In the genomic region with DNA sequence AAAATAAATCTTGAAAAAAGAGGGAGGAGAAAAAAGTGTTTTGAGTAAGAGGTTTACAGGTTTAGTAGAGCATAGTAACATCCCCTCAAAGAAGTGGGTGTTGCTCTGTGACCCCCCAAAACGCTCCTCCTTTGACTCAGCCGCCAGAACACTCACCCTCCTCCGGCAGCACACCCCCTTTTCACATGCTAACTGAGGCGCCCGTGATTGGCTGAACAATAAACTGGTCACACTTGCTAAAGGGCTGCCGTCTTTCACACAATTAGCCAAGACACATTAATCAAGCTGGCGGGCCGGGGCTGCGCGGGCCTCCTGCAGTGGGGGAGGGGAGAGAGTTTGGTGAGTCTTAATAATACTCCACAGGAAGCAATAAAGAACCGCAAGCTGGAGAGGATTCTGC, we compare ENCODE assay signal across 8 cellular contexts. TPM values are rescaled to one million over a fixed set of nuclear protein-coding genes. Genes with fewer than 3 reads are reported as not detected.
DNase-seq lines count a peak whose midpoint lies in the region; ATAC-seq and TF ChIP-seq lines count a peak whose summit lies in the region.

No MANE protein-coding gene starts in this region.

- no peaks in the 10 kb centered on the region for H3K27me3 ChIP-seq in breast epithelium

- peak overlapping the region; percentile 51 for H3K4me3 Mint-ChIP-seq in activated T-cell treated with anti-CD3 and anti-CD28 coated beads, Interleukin-2, amount 50 U/mL, for 4 hours
- H3K4me3 Mint-ChIP-seq in stimulated activated naive CD8-positive, alpha-beta T cell treated with anti-CD3 and anti-CD28 coated beads, Interleukin-15, amount 100 ng/mL, for 72 hours = peak overlapping the region; percentile 64 to 67

- H3K9me3 Mint-ChIP-seq in activated T-cell treated with anti-CD3 and anti-CD28 coated beads, Interleukin-2, amount 50 U/mL, for 4 hours = no peaks in the 10 kb centered on the region
- H3K9me3 Mint-ChIP-seq in stimulated activated naive CD8-positive, alpha-beta T cell treated with anti-CD3 and anti-CD28 coated beads, Interleukin-15, amount 100 ng/mL, for 72 hours = no peaks in the 10 kb centered on the region

- TF ChIP-seq POLR2A in breast epithelium (IDR thresholded peaks at IDR 0.05) = no peak

- no peak for TF ChIP-seq CTCF in breast epithelium (IDR thresholded peaks at IDR 0.05)

- peak; percentile 5 to 6 for DNase-seq in activated CD4-positive, alpha-beta T cell treated with anti-CD3 and anti-CD28 coated beads for 24 hours (ENCODE audit: low read depth in 2 of 2)
- no peak for DNase-seq in activated CD4-positive, alpha-beta T cell treated with anti-CD3 and anti-CD28 coated beads for 1 hour
- DNase-seq in activated T-cell treated with anti-CD3 and anti-CD28 coated beads, Interleukin-2, amount 50 U/mL, for 4 hours = no peak
- peak; percentile 51 for DNase-seq in kidney tubule cell (ENCODE audit: low spot score)
- peak; percentile 17 to 40 for DNase-seq in stimulated activated naive CD8-positive, alpha-beta T cell treated with anti-CD3 and anti-CD28 coated beads, Interleukin-15, amount 100 ng/mL, for 72 hours
- no peak for DNase-seq in breast epithelium (ENCODE audit: low spot score in 2 of 2)

- ATAC-seq in activated T-cell treated with anti-CD3 and anti-CD28 coated beads, Interleukin-2, amount 50 U/mL, for 4 hours = peak; percentile 81 to 86
- ATAC-seq in stimulated activated naive CD8-positive, alpha-beta T cell treated with anti-CD3 and anti-CD28 coated beads, Interleukin-15, amount 100 ng/mL, for 72 hours = peak; percentile 73
- no peak for ATAC-seq in GM18517 (IDR thresholded peaks at IDR 0.05; ENCODE audit: unreplicated experiment)
- no peak for ATAC-seq in GM21390 (IDR thresholded peaks at IDR 0.05; ENCODE audit: unreplicated experiment)

- no peaks in the 10 kb centered on the region for H3K36me3 ChIP-seq in breast epithelium

- H3K4me1 ChIP-seq in breast epithelium = no peaks in the 10 kb centered on the region

- intact Hi-C loops in breast epithelium (cut with DNase I; ENCODE audit: low total_unique reads) = no loop called here

- H3K4me1 Mint-ChIP-seq in activated T-cell treated with anti-CD3 and anti-CD28 coated beads, Interleukin-2, amount 50 U/mL, for 4 hours (ENCODE audit: low read depth) = peaks cover 15% of the 10 kb centered on the region
- H3K4me1 Mint-ChIP-seq in stimulated activated naive CD8-positive, alpha-beta T cell treated with anti-CD3 and anti-CD28 coated beads, Interleukin-15, amount 100 ng/mL, for 72 hours = peaks cover 21% of the 10 kb centered on the region

- H3K9me3 ChIP-seq in breast epithelium = no peaks in the 10 kb centered on the region

- H3K27ac Mint-ChIP-seq in stimulated activated naive CD8-positive, alpha-beta T cell treated with anti-CD3 and anti-CD28 coated beads, Interleukin-15, amount 100 ng/mL, for 72 hours = peak overlapping the region in 1 of 2 donors; percentile 15

- H3K27me3 Mint-ChIP-seq in activated T-cell treated with anti-CD3 and anti-CD28 coated beads, Interleukin-2, amount 50 U/mL, for 4 hours (ENCODE audit: low read depth) = peaks cover 25% of the 10 kb centered on the region
- peaks cover 31% of the 10 kb centered on the region for H3K27me3 Mint-ChIP-seq in stimulated activated naive CD8-positive, alpha-beta T cell treated with anti-CD3 and anti-CD28 coated beads, Interleukin-15, amount 100 ng/mL, for 72 hours

- no peaks in the 10 kb centered on the region for H3K36me3 Mint-ChIP-seq in activated T-cell treated with anti-CD3 and anti-CD28 coated beads, Interleukin-2, amount 50 U/mL, for 4 hours (ENCODE audit: insufficient read depth)

- no peak overlapping the region for H3K27ac ChIP-seq in breast epithelium

- H3K4me3 ChIP-seq in breast epithelium = peak overlapping the region in 1 of 3 donors; percentile 35

RNA-seq across cellular contexts. Expression of gene CDK15, which starts 52.4 kb away (rescaled TPM):
- not detected for total RNA-seq in activated T-cell treated with anti-CD3 and anti-CD28 coated beads, Interleukin-2, amount 50 U/mL, for 4 hours
- 1 to 10 TPM in 2 of 3 donors, under 1 TPM in 1; 0.33 to 4.6 (median 2.2) TPM for total RNA-seq in breast epithelium

Comparison
In these comparisons a context has a peak if more than half of its experiments do, and no peak if none do; other contexts are left out.
1. DNase-seq: peak in activated CD4-positive, alpha-beta T cell treated with anti-CD3 and anti-CD28 coated beads for 24 hours (2 of 2), kidney tubule cell (single experiment) and stimulated activated naive CD8-positive, alpha-beta T cell treated with anti-CD3 and anti-CD28 coated beads, Interleukin-15, amount 100 ng/mL, for 72 hours (2 of 2); none in activated CD4-positive, alpha-beta T cell treated with anti-CD3 and anti-CD28 coated beads for 1 hour (single experiment), activated T-cell treated with anti-CD3 and anti-CD28 coated beads, Interleukin-2, amount 50 U/mL, for 4 hours (single experiment) and breast epithelium (0 of 2).
2. ATAC-seq: peak in activated T-cell treated with anti-CD3 and anti-CD28 coated beads, Interleukin-2, amount 50 U/mL, for 4 hours (2 of 2) and stimulated activated naive CD8-positive, alpha-beta T cell treated with anti-CD3 and anti-CD28 coated beads, Interleukin-15, amount 100 ng/mL, for 72 hours (single experiment); none in GM18517 (single experiment) and GM21390 (single experiment).